ENCODE assay signal across 8 cellular contexts in the genomic region with DNA sequence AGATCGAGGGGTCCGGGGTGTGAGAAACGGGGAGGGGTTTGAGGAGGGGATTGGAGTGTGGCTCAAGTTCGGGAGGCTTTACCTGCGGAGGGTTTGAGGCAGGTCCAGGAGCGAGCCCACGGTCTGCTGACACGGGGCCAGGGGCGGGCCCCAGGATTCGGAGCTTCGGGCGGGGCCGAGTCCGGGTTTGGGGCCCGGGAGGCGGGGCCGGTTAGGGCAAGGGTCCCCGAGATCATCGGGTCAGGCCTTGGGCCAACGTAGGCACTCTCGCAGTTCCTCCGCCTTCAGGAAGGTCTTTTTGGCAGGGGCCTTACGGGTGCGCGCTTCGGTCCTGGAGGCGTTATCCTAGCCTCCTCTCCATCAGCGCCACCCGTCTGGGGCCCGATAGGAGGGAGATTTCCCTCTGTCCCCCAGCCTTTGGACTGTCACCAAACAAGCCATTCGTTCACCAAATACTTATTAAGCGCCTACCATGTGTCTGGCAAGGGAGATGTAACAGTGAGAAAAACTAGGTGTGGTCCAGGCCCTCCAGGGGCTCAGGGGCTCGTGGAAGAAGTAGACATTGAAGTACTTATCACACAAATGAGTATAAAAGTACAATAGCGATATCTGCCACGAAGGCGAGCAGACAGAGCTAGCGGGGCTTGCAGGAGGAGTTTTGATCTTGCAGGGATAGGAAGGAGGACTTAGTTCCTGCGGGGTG.
DNase-seq lines count a peak whose midpoint lies in the region; ATAC-seq and TF ChIP-seq lines count a peak whose summit lies in the region.
"Not testable (repeated sequence)": the region's sequence is repeated elsewhere in the genome, so short reads cannot be mapped to it uniquely, and the experiment has no call there.

No MANE protein-coding gene starts in this region.

- not testable (repeated sequence) for H3K36me3 ChIP-seq in BE2C; SU-DHL-6 (ENCODE audit: low read length); endodermal cell (ENCODE audit: control insufficient read depth, insufficient read depth, low read length); kidney epithelial cell (ENCODE audit: control insufficient read depth, insufficient read depth, low read length); neuronal stem cell (replicated peaks in 1 of 2; ENCODE audit: control insufficient read depth in 2 of 2, insufficient read depth in 2 of 2, low read length in 2 of 2)

- not testable (repeated sequence) for H4K91ac ChIP-seq in neuronal stem cell (ENCODE audit: low read depth, low read length, poor library complexity)

- H2BK12ac ChIP-seq in neuronal stem cell (ENCODE audit: low read length) = not testable (repeated sequence)

- H3K4me1 Mint-ChIP-seq in HFFc6 (ENCODE audit: low read depth) (peaks cover 31% of the 10 kb centered on the region), endodermal cell (peaks cover 13% of the 10 kb centered on the region)
- H3K4me1 Mint-ChIP-seq in activated naive CD8-positive, alpha-beta T cell treated with anti-CD3 and anti-CD28 coated beads, Interleukin-2, amount 10 ng/mL, durations not matched to agents 7 days and 5 days = peaks cover 11% of the 10 kb centered on the region

- not testable (repeated sequence) for H3K9me3 Mint-ChIP-seq in HFFc6; activated naive CD8-positive, alpha-beta T cell treated with anti-CD3 and anti-CD28 coated beads, Interleukin-2, amount 10 ng/mL, durations not matched to agents 7 days and 5 days; endodermal cell

- H3K9me3 ChIP-seq in BE2C; SU-DHL-6 (ENCODE audit: insufficient read depth, low read length); endodermal cell (ENCODE audit: control insufficient read depth, low read length); neuronal stem cell (replicated peaks in 1 of 2; ENCODE audit: control insufficient read depth in 2 of 2, insufficient read depth in 1 of 2, low read depth in 1 of 2, low read length in 2 of 2): not testable (repeated sequence)

- not testable (repeated sequence) for H2BK5ac ChIP-seq in neuronal stem cell (ENCODE audit: low read length)

- not testable (repeated sequence) for TF ChIP-seq CTCF in BE2C (IDR thresholded peaks at IDR 0.05; ENCODE audit: low read depth, low read length); HFFc6 (IDR thresholded peaks at IDR 0.05); SU-DHL-6 (IDR thresholded peaks at IDR 0.05; ENCODE audit: insufficient read depth, low read length, poor library complexity, severe bottlenecking); endodermal cell (conservative IDR thresholded peaks at IDR 0.05); kidney epithelial cell (IDR thresholded peaks at IDR 0.05; ENCODE audit: insufficient read depth, low read length, poor library complexity, severe bottlenecking)

- DNase-seq in BE2C; HFFc6; activated naive CD8-positive, alpha-beta T cell treated with anti-CD3 and anti-CD28 coated beads, Interleukin-2, amount 10 ng/mL, durations not matched to agents 7 days and 5 days; kidney epithelial cell (ENCODE audit: low read depth); neuronal stem cell (ENCODE audit: low spot score): not testable (repeated sequence)
- DNase-seq in endodermal cell = peak; percentile 43
- DNase-seq in substantia nigra (lab: John Stamatoyannopoulos, UW) = peak in 2 of 49 donors; percentile 66 to 85

- not testable (repeated sequence) for H3K23ac ChIP-seq in neuronal stem cell (ENCODE audit: low read depth, low read length, poor library complexity)

- H3K36me3 Mint-ChIP-seq in HFFc6 (ENCODE audit: low read depth); activated naive CD8-positive, alpha-beta T cell treated with anti-CD3 and anti-CD28 coated beads, Interleukin-2, amount 10 ng/mL, durations not matched to agents 7 days and 5 days; endodermal cell (ENCODE audit: low read depth): not testable (repeated sequence)

- not testable (repeated sequence) for H3K9me2 ChIP-seq in SU-DHL-6 (replicated peaks; ENCODE audit: insufficient read depth, low read length)

- peak overlapping the region; percentile 32; the same call in 1 of the 2 replicates for H3K9ac ChIP-seq in SU-DHL-6 (ENCODE audit: low read length)
- H3K9ac ChIP-seq in endodermal cell (ENCODE audit: extremely low read depth, low read length, poor library complexity, severe bottlenecking); neuronal stem cell (ENCODE audit: low read depth, low read length, poor library complexity): not testable (repeated sequence)

- H2BK120ac ChIP-seq in neuronal stem cell (ENCODE audit: low read depth, low read length) = not testable (repeated sequence)

- 0 to 12% methylated on average over 4 to 33 of the region's 38 CpGs for WGBS in endodermal cell (ENCODE audit: insufficient coverage in 1 of 2, insufficient read length in 1 of 2), 2 experiments
- no CpG with 5 or more reads among the region's 38 CpGs for WGBS in neuronal stem cell (ENCODE audit: extremely low coverage in 2 of 2, insufficient read length in 2 of 2, insufficient replicate concordance in 1 of 2), 2 donors

- H3K14ac ChIP-seq in neuronal stem cell (ENCODE audit: low read length) = not testable (repeated sequence)

- H3K79me2 ChIP-seq in SU-DHL-6 (ENCODE audit: insufficient read depth, low read length) = not testable (repeated sequence)

- H3K79me1 ChIP-seq in neuronal stem cell (ENCODE audit: low read depth, low read length) = not testable (repeated sequence)

- not testable (repeated sequence) for H3K27me3 ChIP-seq in BE2C; SU-DHL-6 (ENCODE audit: low read length); endodermal cell (ENCODE audit: control insufficient read depth, insufficient read depth, low read length, poor library complexity, severe bottlenecking); kidney epithelial cell (ENCODE audit: control insufficient read depth, insufficient read depth, low read length); neuronal stem cell (ENCODE audit: control insufficient read depth in 3 of 3, insufficient read depth in 3 of 3, low read depth in 1 of 3, low read length in 3 of 3)

- H3K4ac ChIP-seq in neuronal stem cell (ENCODE audit: low read length) = not testable (repeated sequence)

- POLR2A ChIA-PET in activated naive CD8-positive, alpha-beta T cell treated with anti-CD3 and anti-CD28 coated beads, Interleukin-2, amount 10 ng/mL, durations not matched to agents 7 days and 5 days (lab: Charles Lee) = not testable (repeated sequence)

- H4K8ac ChIP-seq in neuronal stem cell (ENCODE audit: low read depth, low read length) = not testable (repeated sequence)

- H3K4me1 ChIP-seq in BE2C; endodermal cell (ENCODE audit: control insufficient read depth, insufficient read depth, low read length); neuronal stem cell (ENCODE audit: control insufficient read depth in 2 of 2, insufficient read depth in 1 of 2, low read depth in 1 of 2, low read length in 2 of 2): not testable (repeated sequence)

- peak overlapping the region; percentile 58 for H3K4me3 ChIP-seq in BE2C (ENCODE audit: low read depth, low read length)
- peak overlapping the region; percentile 46 for H3K4me3 ChIP-seq in SU-DHL-6 (ENCODE audit: insufficient read depth, low read length, poor library complexity, severe bottlenecking)
- H3K4me3 ChIP-seq in endodermal cell (ENCODE audit: low read length) = peak overlapping the region; percentile 49
- peak overlapping the region; percentile 72 for H3K4me3 ChIP-seq in kidney epithelial cell (ENCODE audit: low read depth, low read length)
- peak overlapping the region; percentile 61 to 73 for H3K4me3 ChIP-seq in neuronal stem cell (ENCODE audit: low read length in 2 of 2)

- peak overlapping the region; percentile 100; the same call in 1 of the 2 replicates for H3K27ac Mint-ChIP-seq in HFFc6
- peak overlapping the region; percentile 88 for H3K27ac Mint-ChIP-seq in activated naive CD8-positive, alpha-beta T cell treated with anti-CD3 and anti-CD28 coated beads, Interleukin-2, amount 10 ng/mL, durations not matched to agents 7 days and 5 days
- not testable (repeated sequence) for H3K27ac Mint-ChIP-seq in endodermal cell

- not testable (repeated sequence) for H3K27ac ChIP-seq in SU-DHL-6 (ENCODE audit: low read depth, low read length); endodermal cell (ENCODE audit: low read depth, low read length); neuronal stem cell (replicated peaks; ENCODE audit: low read length)
- H3K27ac ChIP-seq in substantia nigra (ENCODE audit: low read depth, low read length, poor library complexity, severe bottlenecking) = peak overlapping the region; percentile 38

- H3K18ac ChIP-seq in neuronal stem cell (ENCODE audit: low read length) = not testable (repeated sequence)

- not testable (repeated sequence) for H2AK5ac ChIP-seq in neuronal stem cell (ENCODE audit: low read depth, low read length)

- not testable (repeated sequence) for H2AFZ ChIP-seq in SU-DHL-6 (ENCODE audit: low read depth, low read length, severe bottlenecking)
- H2AFZ ChIP-seq in neuronal stem cell (ENCODE audit: low read length) = peak overlapping the region; percentile 87

- H4K20me1 ChIP-seq in SU-DHL-6 (ENCODE audit: low read depth, low read length) = not testable (repeated sequence)

- H3F3A ChIP-seq in SU-DHL-6 (ENCODE audit: insufficient read depth) = not testable (repeated sequence)

- H3K4me3 Mint-ChIP-seq in HFFc6 (peak overlapping the region; percentile 99), endodermal cell (peak overlapping the region; percentile 82)
- peak overlapping the region; percentile 82 for H3K4me3 Mint-ChIP-seq in activated naive CD8-positive, alpha-beta T cell treated with anti-CD3 and anti-CD28 coated beads, Interleukin-2, amount 10 ng/mL, durations not matched to agents 7 days and 5 days

- peak overlapping the region; percentile 45 for H3K4me2 ChIP-seq in SU-DHL-6 (ENCODE audit: low read depth, low read length, poor library complexity, severe bottlenecking)
- H3K4me2 ChIP-seq in neuronal stem cell (ENCODE audit: insufficient read depth, low read length, poor library complexity, severe bottlenecking) = peak overlapping the region; percentile 23

- H3K27me3 Mint-ChIP-seq in HFFc6 (ENCODE audit: insufficient read depth) = peaks cover 12% of the 10 kb centered on the region
- not testable (repeated sequence) for H3K27me3 Mint-ChIP-seq in activated naive CD8-positive, alpha-beta T cell treated with anti-CD3 and anti-CD28 coated beads, Interleukin-2, amount 10 ng/mL, durations not matched to agents 7 days and 5 days
- H3K27me3 Mint-ChIP-seq in endodermal cell (ENCODE audit: insufficient read depth) = peaks cover 10% of the 10 kb centered on the region

- not testable (repeated sequence) for H2BK15ac ChIP-seq in neuronal stem cell (ENCODE audit: low read length)

- ATAC-seq in activated naive CD8-positive, alpha-beta T cell treated with anti-CD3 and anti-CD28 coated beads, Interleukin-2, amount 10 ng/mL, durations not matched to agents 7 days and 5 days (ENCODE audit: low read depth) = not testable (repeated sequence)
